Comparison of ENCODE assay signal across 8 cellular contexts in the genomic region with DNA sequence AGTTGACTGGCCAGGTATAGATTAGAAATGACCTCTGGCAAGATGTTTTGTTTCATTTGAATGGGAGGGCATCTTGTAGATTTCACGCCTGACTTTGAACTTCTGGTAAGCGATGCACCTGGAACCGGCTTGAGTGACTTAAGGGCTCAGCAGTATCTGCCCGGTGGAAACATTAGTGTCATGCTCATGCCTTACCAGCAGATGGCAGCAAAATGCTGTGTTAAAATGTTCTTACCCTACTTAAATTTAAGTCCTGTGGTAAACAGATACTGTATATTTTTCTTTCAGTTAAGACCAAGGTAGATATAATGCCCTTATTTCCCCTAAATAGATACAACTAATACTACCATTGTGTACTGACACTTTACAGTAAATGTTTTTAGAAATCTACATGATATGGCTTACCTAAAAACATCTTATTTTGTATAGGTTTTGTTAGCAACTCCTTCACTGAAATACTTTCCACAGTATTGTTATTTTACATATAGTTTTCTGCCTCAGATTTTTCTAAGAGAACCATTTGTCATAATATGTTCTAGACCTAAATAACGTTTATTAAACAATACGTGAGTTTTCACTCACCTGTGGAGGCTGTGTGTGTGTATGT. TPM values are rescaled to one million over a fixed set of nuclear protein-coding genes. Genes with fewer than 3 reads are reported as not detected.
A peak's percentile ranks its signal among the peaks of the same experiment; 100 is the strongest.
DNase-seq lines count a peak whose midpoint lies in the region; ATAC-seq and TF ChIP-seq lines count a peak whose summit lies in the region.

No MANE protein-coding gene starts in this region.

- H3K9me3 ChIP-seq in right atrium auricular region (no peaks in the 10 kb centered on the region), sigmoid colon (no peaks in the 10 kb centered on the region)

- H3K27ac ChIP-seq in right atrium auricular region = no peak overlapping the region
- no peak overlapping the region for H3K27ac ChIP-seq in sigmoid colon

- no peaks in the 10 kb centered on the region for H3K9me3 Mint-ChIP-seq in T-cell

- no peak overlapping the region for H3K4me3 Mint-ChIP-seq in T-cell

- H3K36me3 Mint-ChIP-seq in T-cell = peaks cover 35% of the 10 kb centered on the region

- H3K4me3 ChIP-seq in right atrium auricular region = no peak overlapping the region
- H3K4me3 ChIP-seq in sigmoid colon = no peak overlapping the region

- no peaks in the 10 kb centered on the region for H3K4me1 ChIP-seq in right atrium auricular region
- H3K4me1 ChIP-seq in sigmoid colon = peaks cover 0 to 14% (median 3%) of the 10 kb centered on the region in 4 donors

- H3K36me3 ChIP-seq in right atrium auricular region (peaks cover 6% of the 10 kb centered on the region), sigmoid colon (peaks cover 0 to 35% (median 6%) of the 10 kb centered on the region in 4 donors)

- CTCF ChIA-PET in GM10248 (lab: Yijun Ruan, JAX) = interaction anchor here (0.7 to 1.6 kb wide), 7 partner anchors 9 to 380 kb away, joined by 3 to 17 read pairs (median 4); no protein-coding TSS in a partner anchor
- CTCF ChIA-PET in HEK293T (lab: Yijun Ruan, JAX) = interaction anchor here (0.6 to 1.5 kb wide), 2 partner anchors 380 to 508 kb away, joined by 3 to 9 read pairs; no protein-coding TSS in a partner anchor
- CTCF ChIA-PET in T-cell (lab: Charles Lee) = interaction anchor here (0.5 to 1.5 kb wide), 3 partner anchors 244 to 1393 kb away, joined by 3 to 9 read pairs (median 3); no protein-coding TSS in a partner anchor

- no peaks in the 10 kb centered on the region for H3K27me3 ChIP-seq in right atrium auricular region
- H3K27me3 ChIP-seq in sigmoid colon = no peaks in the 10 kb centered on the region

- no peaks in the 10 kb centered on the region for H3K27me3 Mint-ChIP-seq in T-cell

- H3K27ac Mint-ChIP-seq in T-cell = no peak overlapping the region

- POLR2A ChIA-PET in GM10248 (lab: Yijun Ruan, JAX) (no interaction called here), HEK293T (lab: Yijun Ruan, JAX) (no interaction called here), T-cell (lab: Charles Lee) (no interaction called here)

- intact Hi-C loops in sigmoid colon (cut with DNase I) = loop anchor here (1.0 to 5.0 kb wide), 3 partner anchors 244 to 379 kb away; a partner anchor contains a TSS

- TF ChIP-seq EP300 in sigmoid colon (IDR thresholded peaks at IDR 0.05) = no peak

- WGBS in sigmoid colon, 2 donors = 30 to 41% methylated on average over 6 of the region's 6 CpGs

- ATAC-seq in T-cell (replicated peaks in 1 of 4) = peak; percentile 72 to 82 (median 75)

- no peak for TF ChIP-seq POLR2A in sigmoid colon (IDR thresholded peaks at IDR 0.05)

- H3K4me1 Mint-ChIP-seq in T-cell = peaks cover 14 to 31% (median 26%) of the 10 kb centered on the region in 3 donors

- DNase-seq in GM10248 (ENCODE audit: extremely low spot score) (peak; percentile 57), HEK293T (ENCODE audit: extremely low spot score) (peak; percentile 77), NCI-H1048 (lab: John Stamatoyannopoulos, UW) (peak; percentile 13), T-cell (peak; percentile 13 to 69 (median 50)), amniotic epithelial cell (ENCODE audit: low read depth) (peak; percentile 80), right atrium auricular region (ENCODE audit: low spot score) (peak; percentile 81), sigmoid colon (peak; percentile 80), mesenteric fat pad (ENCODE audit: low spot score) (no peak)

- TF ChIP-seq CTCF in GM10248 (IDR thresholded peaks at IDR 0.05; ENCODE audit: control extremely low read depth, extremely low read depth, low read depth, missing control alignments) (peak; percentile 77), right atrium auricular region (IDR thresholded peaks at IDR 0.05) (peak; percentile 75 to 88), sigmoid colon (IDR thresholded peaks at IDR 0.05) (peak; percentile 65 to 81 (median 74))

TF ChIP-seq in HEK293T, 16 proteins besides CTCF, POLR2A, EP300 and RAD21:
- TF ChIP-seq SUZ12 (IDR thresholded peaks at IDR 0.05) (no peak), ARNT (IDR thresholded peaks at IDR 0.05) (no peak), L3MBTL2 (conservative IDR thresholded peaks at IDR 0.05) (no peak)

RNA-seq across cellular contexts. Expression of a gene that starts 25.5 kb away (rescaled TPM):
- total RNA-seq in T-cell (10 to 100 TPM; 17.7 to 24.8 (median 21.8) TPM), right atrium auricular region (1 to 10 TPM; 5.5 to 6.2 TPM), sigmoid colon (10 to 100 TPM in 3 of 4 donors, 1 to 10 TPM in 1; 7.2 to 13.8 (median 12.0) TPM), mesenteric fat pad (10.3 TPM)
- 10 to 100 TPM in 1 of 3 donors, 1 to 10 TPM in 2; 7.2 to 15.7 (median 9.6) TPM for polyA plus RNA-seq in sigmoid colon

RNA-seq across cellular contexts. Expression of a gene that starts 25.9 kb away (rescaled TPM):
- 10 to 100 TPM; 42.9 to 88.1 (median 77.0) TPM for total RNA-seq in T-cell
- 1 to 10 TPM; 8.8 to 8.9 TPM for total RNA-seq in right atrium auricular region
- 10 to 100 TPM; 13.6 to 74.8 (median 40.1) TPM for total RNA-seq in sigmoid colon
- polyA plus RNA-seq in sigmoid colon = 10 to 100 TPM in 1 of 3 donors, 1 to 10 TPM in 2; 6.6 to 13.7 (median 7.9) TPM
- 9.4 TPM for total RNA-seq in mesenteric fat pad
